Comparison of ENCODE assay signal across 13 cellular contexts in the genomic region with DNA sequence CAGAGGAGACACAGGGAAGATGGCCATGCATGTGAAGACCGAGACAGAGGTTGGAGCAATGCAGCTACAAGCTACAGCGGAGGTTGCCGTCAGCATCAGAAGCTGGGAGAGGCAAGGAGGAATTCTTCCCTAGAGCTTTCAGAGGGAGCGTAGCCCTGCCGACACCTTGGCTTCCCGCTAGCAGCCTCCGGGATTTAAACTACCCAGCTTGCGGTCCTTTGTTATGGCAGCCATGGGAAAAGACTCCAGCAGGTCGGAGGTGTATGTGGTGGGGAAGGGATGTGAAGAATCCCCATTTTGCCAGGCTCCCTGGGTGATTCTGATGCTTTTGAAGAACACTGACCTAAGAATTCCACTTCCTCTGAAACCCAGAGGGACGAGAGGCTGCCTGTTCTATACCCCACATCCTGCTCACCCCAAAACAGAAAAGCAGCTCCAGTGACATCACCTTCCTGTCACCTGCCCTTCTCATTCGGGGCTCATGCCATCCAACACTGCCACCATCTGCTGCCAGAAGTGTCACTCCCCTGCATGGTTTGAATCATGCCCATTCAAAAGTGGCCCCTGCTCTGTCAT. TPM values are rescaled to one million over a fixed set of nuclear protein-coding genes. Genes with fewer than 3 reads are reported as not detected.
DNase-seq lines count a peak whose midpoint lies in the region; ATAC-seq, FAIRE-seq and TF ChIP-seq lines count a peak whose summit lies in the region.
"Had no signal": no experiment of that assay in that cellular context is flagged by ENCODE, and none has a peak within 500 bp of the region (broad histone marks: within the 10 kb centered on the region; RNA-seq: fewer than 3 reads in every experiment).

No MANE protein-coding gene starts in this region.

- H3K4me2 ChIP-seq in astrocyte (ENCODE audit: low read length) (no peak overlapping the region), neural progenitor cell (peak overlapping the region; percentile 61)
- H3K4me2 ChIP-seq: A549, hepatocyte had no signal

- peaks cover 3% of the 10 kb centered on the region for H3K9me3 Mint-ChIP-seq in astrocyte (ENCODE audit: unreplicated experiment)
- no peaks in the 10 kb centered on the region for H3K9me3 Mint-ChIP-seq in neural progenitor cell
- peaks cover 13% of the 10 kb centered on the region for H3K9me3 Mint-ChIP-seq in glutamatergic neuron (ENCODE audit: unreplicated experiment)

- peaks cover 32% of the 10 kb centered on the region for H3K27me3 Mint-ChIP-seq in astrocyte (ENCODE audit: low read depth, unreplicated experiment)
- H3K27me3 Mint-ChIP-seq in neural progenitor cell (ENCODE audit: insufficient read depth, low read depth): peaks cover 25% of the 10 kb centered on the region
- peaks cover 17% of the 10 kb centered on the region for H3K27me3 Mint-ChIP-seq in glutamatergic neuron (ENCODE audit: unreplicated experiment)

- H3K9me3 ChIP-seq in astrocyte (ENCODE audit: insufficient read depth, low read depth, low read length) (no peaks in the 10 kb centered on the region), neural progenitor cell (ENCODE audit: low read depth) (no peaks in the 10 kb centered on the region)
- H3K9me3 ChIP-seq: A549 had no signal

- H3K9ac ChIP-seq in astrocyte (ENCODE audit: low read length) (no peak overlapping the region), neural progenitor cell (no peak overlapping the region)

- no peak for TF ChIP-seq CTCF in astrocyte (IDR thresholded peaks at IDR 0.05; ENCODE audit: insufficient read depth, low read depth, low read length)
- TF ChIP-seq CTCF in neural progenitor cell (IDR thresholded peaks at IDR 0.05): no peak
- no peak for TF ChIP-seq CTCF in glutamatergic neuron (IDR thresholded peaks at IDR 0.05; ENCODE audit: partially characterized antibody, unreplicated experiment)

- no peak for ATAC-seq in activated CD4-positive, CD25-positive, alpha-beta regulatory T cell treated with anti-CD3 and anti-CD28 coated beads, Interleukin-2, amount 50 U/mL, for 24 hours
- ATAC-seq in left cardiac atrium: no peak
- ATAC-seq: A549 had no signal

- H2AFZ ChIP-seq in astrocyte (ENCODE audit: low read depth, low read length): no peak overlapping the region
- no peak overlapping the region for H2AFZ ChIP-seq in neural progenitor cell (replicated peaks)
- H2AFZ ChIP-seq: hepatocyte had no signal

- H3K4me3 Mint-ChIP-seq in astrocyte (ENCODE audit: unreplicated experiment) (peak overlapping the region; percentile 27), neural progenitor cell (peak overlapping the region; percentile 55), glutamatergic neuron (ENCODE audit: unreplicated experiment) (no peak overlapping the region)

- H4K20me1 ChIP-seq in astrocyte (ENCODE audit: insufficient read depth, low read length): no peaks in the 10 kb centered on the region
- peaks cover 8% of the 10 kb centered on the region for H4K20me1 ChIP-seq in neural progenitor cell (ENCODE audit: low read depth)

- H3K27me3 ChIP-seq in astrocyte (ENCODE audit: insufficient read depth, low read length) (peaks cover 27% of the 10 kb centered on the region), neural progenitor cell (peaks cover 47% of the 10 kb centered on the region)

- TF ChIP-seq POLR2A in Raji (IDR thresholded peaks at IDR 0.05; ENCODE audit: insufficient read depth, low read depth, low read length): 0 out of 2 replicates have a peak, but pooled peaks have one; percentile 8

- intact Hi-C loops in left cardiac atrium (cut with DNase I): no loop called here

- no peak for FAIRE-seq in astrocyte (lab: Jason Lieb, UNC)
- FAIRE-seq: A549, G401.6 had no signal

- H3K27ac ChIP-seq in astrocyte (ENCODE audit: low read depth, low read length) (no peak overlapping the region), neural progenitor cell (no peak overlapping the region)
- H3K27ac ChIP-seq: A549, dorsolateral prefrontal cortex, hepatocyte had no signal

- H3K27ac Mint-ChIP-seq in astrocyte (ENCODE audit: unreplicated experiment) (no peak overlapping the region), neural progenitor cell (no peak overlapping the region), glutamatergic neuron (ENCODE audit: unreplicated experiment) (no peak overlapping the region)

- H3K4me1 Mint-ChIP-seq in astrocyte (ENCODE audit: low read depth, unreplicated experiment) (peaks cover 1% of the 10 kb centered on the region), neural progenitor cell (peaks cover 32% of the 10 kb centered on the region), glutamatergic neuron (ENCODE audit: low read depth, unreplicated experiment) (peaks cover 16% of the 10 kb centered on the region)

- H3K79me2 ChIP-seq in astrocyte (ENCODE audit: insufficient read depth, low read length): peaks cover 8% of the 10 kb centered on the region
- peaks cover 8% of the 10 kb centered on the region for H3K79me2 ChIP-seq in neural progenitor cell (ENCODE audit: low read depth)

- peak; percentile 35 for DNase-seq in activated CD4-positive, CD25-positive, alpha-beta regulatory T cell treated with anti-CD3 and anti-CD28 coated beads, Interleukin-2, amount 50 U/mL, for 72 hours
- DNase-seq in astrocyte (ENCODE audit: low read depth): no peak
- peak; percentile 59 for DNase-seq in neural progenitor cell (ENCODE audit: low spot score)
- no peak for DNase-seq in midbrain (lab: John Stamatoyannopoulos, UW)
- DNase-seq in left cardiac atrium: no peak
- DNase-seq in glutamatergic neuron: no peak
- DNase-seq: dorsolateral prefrontal cortex, NCI-H1092 treated with DMSO at 0.1 percent for 48 hours had no signal

- H3K4me1 ChIP-seq in astrocyte (ENCODE audit: insufficient read depth, low read length) (peaks cover 9% of the 10 kb centered on the region), neural progenitor cell (peaks cover 27% of the 10 kb centered on the region)

- peaks cover 49% of the 10 kb centered on the region for H3F3A ChIP-seq in neural progenitor cell (ENCODE audit: low read depth)

- no peak overlapping the region for H3K4me3 ChIP-seq in astrocyte (ENCODE audit: insufficient read depth, low read depth, low read length)
- peak overlapping the region; percentile 11 for H3K4me3 ChIP-seq in neural progenitor cell
- H3K4me3 ChIP-seq: A549, dorsolateral prefrontal cortex, hepatocyte had no signal

- H3K36me3 Mint-ChIP-seq in astrocyte (ENCODE audit: low read depth, unreplicated experiment): no peaks in the 10 kb centered on the region
- H3K36me3 Mint-ChIP-seq in neural progenitor cell: peaks cover 2% of the 10 kb centered on the region
- H3K36me3 Mint-ChIP-seq in glutamatergic neuron (ENCODE audit: unreplicated experiment): no peaks in the 10 kb centered on the region

- H3K36me3 ChIP-seq in astrocyte (ENCODE audit: insufficient read depth, low read length) (no peaks in the 10 kb centered on the region), neural progenitor cell (no peaks in the 10 kb centered on the region)

RNA-seq across cellular contexts. Expression of gene SEPHS1, which starts 3.3 kb away (rescaled TPM):
- total RNA-seq in astrocyte (48.0 and 57.0 TPM in 2 replicates), neural progenitor cell (ENCODE audit: low replicate concordance) (94.9 and 95.9 TPM in 2 replicates), left cardiac atrium (10 to 100 TPM; 29.0 to 31.3 TPM), glutamatergic neuron (ENCODE audit: unreplicated experiment) (51.1 TPM)

RNA-seq across cellular contexts. Expression of gene PHYH, which starts 51.6 kb away (rescaled TPM):
- total RNA-seq in astrocyte (8.3 and 10.6 TPM in 2 replicates), neural progenitor cell (ENCODE audit: low replicate concordance) (14.6 and 22.2 TPM in 2 replicates), left cardiac atrium (10 to 100 TPM; 70.6 to 76.6 TPM), glutamatergic neuron (ENCODE audit: unreplicated experiment) (20.4 TPM)

Comparison
In these comparisons a context has a peak if more than half of its experiments do, and no peak if none do; other contexts are left out.
1. DNase-seq: peak in activated CD4-positive, CD25-positive, alpha-beta regulatory T cell treated with anti-CD3 and anti-CD28 coated beads, Interleukin-2, amount 50 U/mL, for 72 hours (single experiment) and neural progenitor cell (single experiment); none in astrocyte (single experiment), midbrain (single experiment), left cardiac atrium (single experiment) and glutamatergic neuron (single experiment).